9 cellular contexts compared by ENCODE assay signal in genomic region chr20:62305149-62305764, GRCh38. TPM values are rescaled to one million over a fixed set of nuclear protein-coding genes. Genes with fewer than 3 reads are reported as not detected.
DNase-seq lines count a peak whose midpoint lies in the region; ATAC-seq, FAIRE-seq and TF ChIP-seq lines count a peak whose summit lies in the region.
"Had no signal": no experiment of that assay in that cellular context is flagged by ENCODE, and none has a peak within 500 bp of the region (broad histone marks: within the 10 kb centered on the region; RNA-seq: fewer than 3 reads in every experiment).

No MANE protein-coding gene starts in this region.

- TF ChIP-seq RAD21 in GM12878 (IDR thresholded peaks at IDR 0.05; ENCODE audit: insufficient read depth, low read depth, low read length) = no peak

- H3K9me3 Mint-ChIP-seq in CD8-positive, alpha-beta T cell = no peaks in the 10 kb centered on the region
- no peaks in the 10 kb centered on the region for H3K9me3 Mint-ChIP-seq in naive thymus-derived CD4-positive, alpha-beta T cell

- no peak overlapping the region for H2AFZ ChIP-seq in KMS-11 (ENCODE audit: low read depth)
- no peak overlapping the region for H2AFZ ChIP-seq in GM12878 (ENCODE audit: control insufficient read depth, low read depth, low read length)

- H3K27ac Mint-ChIP-seq in CD8-positive, alpha-beta T cell = peak overlapping the region; percentile 57
- peak overlapping the region in 2 of 9 donors; percentile 46 to 56 for H3K27ac Mint-ChIP-seq in naive thymus-derived CD4-positive, alpha-beta T cell

- RAD21 ChIA-PET in GM12878 (lab: Charles Lee; ENCODE audit: unreplicated experiment) = no interaction called here

- no peaks in the 10 kb centered on the region for H3K9me3 ChIP-seq in CD8-positive, alpha-beta T cell (ENCODE audit: low read length)
- H3K9me3 ChIP-seq in GM12878 (replicated peaks; ENCODE audit: control insufficient read depth, insufficient read depth, low read length) = no peaks in the 10 kb centered on the region
- H3K9me3 ChIP-seq in naive thymus-derived CD4-positive, alpha-beta T cell (ENCODE audit: control insufficient read depth in 2 of 3, low read length in 3 of 3) = no peaks in the 10 kb centered on the region
- no peaks in the 10 kb centered on the region for H3K9me3 ChIP-seq in transverse colon

- no peaks in the 10 kb centered on the region for H3K27me3 Mint-ChIP-seq in CD8-positive, alpha-beta T cell (ENCODE audit: low read depth)
- H3K27me3 Mint-ChIP-seq in naive thymus-derived CD4-positive, alpha-beta T cell = no peaks in the 10 kb centered on the region

- no peak for TF ChIP-seq POLR2A in GM12878 (IDR thresholded peaks at IDR 0.05; ENCODE audit: low read depth, low read length)
- TF ChIP-seq POLR2A in transverse colon (IDR thresholded peaks at IDR 0.05) = no peak

- no peak overlapping the region for H3K27ac ChIP-seq in CD8-positive, alpha-beta T cell (ENCODE audit: low read depth, low read length)
- H3K27ac ChIP-seq in KMS-11 (no peak overlapping the region), GM12878 (ENCODE audit: control insufficient read depth, insufficient read depth) (peak overlapping the region; percentile 10; the same call in 1 of the 2 replicates), transverse colon (peak overlapping the region in 2 of 4 donors; percentile 17 to 99)
- no peak overlapping the region for H3K27ac ChIP-seq in naive thymus-derived CD4-positive, alpha-beta T cell (ENCODE audit: low read depth, low read length)

- peaks cover 35% of the 10 kb centered on the region for H3K36me3 Mint-ChIP-seq in CD8-positive, alpha-beta T cell
- H3K36me3 Mint-ChIP-seq in naive thymus-derived CD4-positive, alpha-beta T cell = peaks cover 0 to 15% (median 4%) of the 10 kb centered on the region in 5 donors

- CTCF ChIA-PET in CD8-positive, alpha-beta T cell (lab: Charles Lee) = interaction anchor here (1.2 kb wide), 1 partner anchor 77 kb away, joined by 3 read pairs; no protein-coding TSS in a partner anchor
- CTCF ChIA-PET in GM12878 (lab: Yijun Ruan, JAX) = interaction anchor here (3.7 kb wide), 1 partner anchor 79 kb away, joined by 38 read pairs; the partner anchor contains the start of gene RPS21
- CTCF ChIA-PET in naive thymus-derived CD4-positive, alpha-beta T cell (lab: Charles Lee) = no interaction called here

- H3K36me3 ChIP-seq in CD8-positive, alpha-beta T cell (ENCODE audit: insufficient read depth, low read length) = peaks cover 18% of the 10 kb centered on the region
- H3K36me3 ChIP-seq in KMS-11 (ENCODE audit: insufficient read depth) (peaks cover 23% of the 10 kb centered on the region; the same call in 1 of the 2 replicates), GM12878 (ENCODE audit: control insufficient read depth in 2 of 2, insufficient read depth in 2 of 2, low read length in 1 of 2) (peaks cover 15 to 26% of the 10 kb centered on the region in 2 experiments; a peak in 3 of 4 replicates), transverse colon (peaks cover 0 to 35% (median 11%) of the 10 kb centered on the region in 4 donors)
- peaks cover 0 to 56% (median 8%) of the 10 kb centered on the region in 3 experiments for H3K36me3 ChIP-seq in naive thymus-derived CD4-positive, alpha-beta T cell (ENCODE audit: control insufficient read depth in 2 of 3, insufficient read depth in 3 of 3, low read length in 3 of 3)

- H3K4me1 ChIP-seq in CD8-positive, alpha-beta T cell (ENCODE audit: insufficient read depth, low read length) = peaks cover 26% of the 10 kb centered on the region
- H3K4me1 ChIP-seq in KMS-11 (ENCODE audit: low read depth, poor library complexity, severe bottlenecking) (peaks cover 15% of the 10 kb centered on the region), GM12878 (ENCODE audit: control insufficient read depth, insufficient read depth, low read length) (peaks cover 10% of the 10 kb centered on the region), transverse colon (peaks cover 15 to 23% (median 20%) of the 10 kb centered on the region in 4 donors)
- peaks cover 17 to 19% of the 10 kb centered on the region in 2 donors for H3K4me1 ChIP-seq in naive thymus-derived CD4-positive, alpha-beta T cell (ENCODE audit: control insufficient read depth in 2 of 2, insufficient read depth in 2 of 2, low read length in 2 of 2)

- no peak overlapping the region for H3K9ac ChIP-seq in KMS-11
- H3K9ac ChIP-seq in GM12878 (ENCODE audit: control insufficient read depth, insufficient read depth, low read length) = peak overlapping the region; percentile 2; the same call in 1 of the 2 replicates

- H3K4me2 ChIP-seq in KMS-11 (peak overlapping the region; percentile 99; the same call in 1 of the 2 replicates), GM12878 (ENCODE audit: control insufficient read depth, insufficient read depth) (peak overlapping the region; percentile 91)

- TSS peak; percentile 69 for BruUV-seq in GM12878 (replicated peaks; lab: Mats Ljungman, UMichigan)

- no peak for ATAC-seq in CD8-positive, alpha-beta T cell
- no peak for ATAC-seq in GM12878
- ATAC-seq in naive thymus-derived CD4-positive, alpha-beta T cell = no peak
- no peak for ATAC-seq in GM18907 (IDR thresholded peaks at IDR 0.05; ENCODE audit: unreplicated experiment)

- H3K4me3 ChIP-seq in CD8-positive, alpha-beta T cell (ENCODE audit: low read depth, low read length) = no peak overlapping the region
- H3K4me3 ChIP-seq in KMS-11 (IDR thresholded peaks at IDR 0.05; ENCODE audit: insufficient read depth, low read depth, low read length) (no peak overlapping the region), GM12878 (peak overlapping the region; percentile 74), transverse colon (no peak overlapping the region)
- H3K4me3 ChIP-seq in naive thymus-derived CD4-positive, alpha-beta T cell (ENCODE audit: low read length) = no peak overlapping the region

- H3K27me3 ChIP-seq in CD8-positive, alpha-beta T cell (ENCODE audit: insufficient read depth, low read length) = no peaks in the 10 kb centered on the region
- no peaks in the 10 kb centered on the region for H3K27me3 ChIP-seq in KMS-11 (ENCODE audit: insufficient read depth, low read depth)
- no peaks in the 10 kb centered on the region for H3K27me3 ChIP-seq in GM12878 (replicated peaks in 1 of 2; ENCODE audit: control insufficient read depth in 2 of 2, insufficient read depth in 2 of 2, low read length in 1 of 2)
- no peaks in the 10 kb centered on the region for H3K27me3 ChIP-seq in naive thymus-derived CD4-positive, alpha-beta T cell (ENCODE audit: control insufficient read depth in 2 of 2, insufficient read depth in 2 of 2, low read length in 2 of 2)
- no peaks in the 10 kb centered on the region for H3K27me3 ChIP-seq in transverse colon

- H3K79me2 ChIP-seq in KMS-11 (ENCODE audit: insufficient read depth, low read depth) (peaks cover 38% of the 10 kb centered on the region), GM12878 (ENCODE audit: control insufficient read depth, insufficient read depth, low read length) (peaks cover 34% of the 10 kb centered on the region)

- intact Hi-C loops in CD8-positive, alpha-beta T cell (cut with DNase I, micrococcal nuclease) = loop anchor here in 1 of 2 experiments (10.0 kb wide), 1 partner anchor 340 kb away; the partner anchor contains the start of gene SLCO4A1
- intact Hi-C loops in GM12878 (cut with micrococcal nuclease; ENCODE audit: unreplicated experiment) = no loop called here
- intact Hi-C loops in naive thymus-derived CD4-positive, alpha-beta T cell (cut with micrococcal nuclease) = no loop called here
- intact Hi-C loops in transverse colon (cut with DNase I; ENCODE audit: low total_unique reads) = no loop called here

- DNase-seq in CD8-positive, alpha-beta T cell = peak in 1 of 7 experiments; percentile 20
- no peak for DNase-seq in GM12878 (ENCODE audit: low read depth, low spot score)
- no peak for DNase-seq in naive thymus-derived CD4-positive, alpha-beta T cell
- no peak for DNase-seq in ecto neural progenitor cell (ENCODE audit: low spot score)
- no peak for DNase-seq in transverse colon
- DNase-seq in stimulated activated naive CD4-positive, alpha-beta T cell treated with Interleukin-2 at 50 U/mL for 16 hours (lab: John Stamatoyannopoulos, UW) = no peak
- DNase-seq: activated CD4-positive, alpha-beta T cell treated with anti-CD3 and anti-CD28 coated beads for 1 hour had no signal

- H3K4me1 Mint-ChIP-seq in CD8-positive, alpha-beta T cell (ENCODE audit: low read depth) = peaks cover 27% of the 10 kb centered on the region
- peaks cover 17 to 32% (median 22%) of the 10 kb centered on the region in 7 donors for H3K4me1 Mint-ChIP-seq in naive thymus-derived CD4-positive, alpha-beta T cell

- peaks cover 22% of the 10 kb centered on the region for H4K20me1 ChIP-seq in KMS-11 (ENCODE audit: insufficient read depth)
- H4K20me1 ChIP-seq in GM12878 (ENCODE audit: control insufficient read depth, insufficient read depth) = peaks cover 13% of the 10 kb centered on the region

- POLR2A ChIA-PET in CD8-positive, alpha-beta T cell (lab: Charles Lee) = no interaction called here
- POLR2A ChIA-PET in GM12878 (lab: Charles Lee) = no interaction called here
- POLR2A ChIA-PET in naive thymus-derived CD4-positive, alpha-beta T cell (lab: Charles Lee) = no interaction called here

- H3K4me3 Mint-ChIP-seq in CD8-positive, alpha-beta T cell = peak overlapping the region; percentile 93
- peak overlapping the region; percentile 51 to 96 (median 87) for H3K4me3 Mint-ChIP-seq in naive thymus-derived CD4-positive, alpha-beta T cell

- FAIRE-seq in GM12878 (lab: Jason Lieb, UNC) = no peak

- TF ChIP-seq CTCF in CD8-positive, alpha-beta T cell (IDR thresholded peaks at IDR 0.05) = no peak
- TF ChIP-seq CTCF in KMS-11 (conservative IDR thresholded peaks at IDR 0.05; ENCODE audit: low read depth, low read length) (no peak), GM12878 (IDR thresholded peaks at IDR 0.05 in 2 of 3, conservative IDR thresholded peaks at IDR 0.05 in 1 of 3; ENCODE audit: control insufficient read depth in 2 of 3, extremely low read depth in 1 of 3, insufficient read depth in 1 of 3, low read depth in 3 of 3, low read length in 3 of 3) (no peak), transverse colon (IDR thresholded peaks at IDR 0.05) (no peak)

- WGBS in GM12878 (ENCODE audit: insufficient coverage, insufficient replicate concordance, low lambda C conversion rate, missing lambda C conversion rate) = 82% methylated on average over 18 of the region's 18 CpGs
- 76% methylated on average over 18 of the region's 18 CpGs; no CpG with 5 or more reads in 1 of the 2 donors for WGBS in transverse colon (ENCODE audit: low coverage in 1 of 2), 2 donors

- in situ Hi-C loops in GM12878 (cut with MboI) = loop anchor here (5.0 to 10.0 kb wide), 2 partner anchors 77 to 310 kb away; no protein-coding TSS in a partner anchor
- in situ Hi-C loops in transverse colon (cut with MboI; ENCODE audit: low pct_ligation_motif_present in 1 of 4, low pct_unique_long_range_greater_than_20kb in 1 of 4, low sequenced_read_pairs in 3 of 4) = no loop called here

- SMC1A ChIA-PET in GM12878 (lab: Charles Lee; ENCODE audit: uncharacterized antibody, unreplicated experiment) = no interaction called here

- TF ChIP-seq EP300 in GM12878 (IDR thresholded peaks at IDR 0.05; ENCODE audit: borderline replicate concordance in 1 of 2, control insufficient read depth in 1 of 2, low read depth in 2 of 2, low read length in 2 of 2) (no peak), transverse colon (IDR thresholded peaks at IDR 0.05; ENCODE audit: low read depth) (no peak)

RNA-seq across cellular contexts. Expression of gene ADRM1, which starts 2.5 kb away (rescaled TPM):
- 10 to 100 TPM; 52.7 to 52.9 TPM for total RNA-seq in CD8-positive, alpha-beta T cell
- 20.8 and 22.6 TPM in 2 replicates for total RNA-seq in GM12878 (2013; cell fraction: nucleolus; rRNA removed)
- total RNA-seq in GM12878 (2014; rRNA removed) (148 and 160 TPM in 2 replicates), GM12878 (2014; rRNA removed; fragmentation: Illumina TruSeq; extraction: Trizol) (43.3 and 53.3 TPM in 2 replicates), GM12878 (2021) (117 and 125 TPM in 2 replicates), transverse colon (100 to 1,000 TPM in 3 of 4 donors, 10 to 100 TPM in 1; 41.8 to 126 (median 109) TPM)
- polyA plus RNA-seq in GM12878 (2011; ENCODE audit: low read depth) = 17.4 TPM
- polyA plus RNA-seq in GM12878 (2011; rRNA removed) (33.1 and 67.0 TPM in 2 replicates), GM12878 (2014; fragmentation: Illumina TruSeq; extraction: Trizol) (10.2 and 34.3 TPM in 2 replicates), GM12878 (2014; fragmentation: Nextera tagmentation; extraction: Ambion mirVana) (10 to 100 TPM in 1 of 2 experiments, 1 to 10 TPM in 1; 3.4 to 13.6 TPM), GM12878 (2014; rRNA removed) (150 and 181 TPM in 2 replicates), GM12878 (2016; fragmentation: Nextera tagmentation; extraction: Ambion mirVana) (100 to 1,000 TPM; 207 to 213 TPM)
- polyA plus RNA-seq in GM12878 (2011; cell fraction: cytosol; rRNA removed) = 84.8 and 158 TPM in 2 replicates
- 104 and 164 TPM in 2 replicates for polyA plus RNA-seq in GM12878 (2011; cell fraction: nucleus; rRNA removed)
- 51.6 and 61.0 TPM in 2 replicates for polyA plus RNA-seq in GM12878 (2012)
- polyA minus RNA-seq in GM12878 (2011; rRNA and poly(A)+ RNA removed) = 28.0 and 62.4 TPM in 2 replicates
- 30.9 and 42.4 TPM in 2 replicates for polyA minus RNA-seq in GM12878 (2011; cell fraction: cytosol; rRNA and poly(A)+ RNA removed)
- polyA minus RNA-seq in GM12878 (2011; cell fraction: nucleus; rRNA and poly(A)+ RNA removed) = 30.0 and 51.8 TPM in 2 replicates
- total RNA-seq in naive thymus-derived CD4-positive, alpha-beta T cell = 100 to 1,000 TPM in 1 of 5 experiments, 10 to 100 TPM in 4; 51.3 to 117 (median 55.0) TPM
- 10 to 100 TPM; 73.7 to 99.9 TPM for polyA plus RNA-seq in naive thymus-derived CD4-positive, alpha-beta T cell
